In genomic region chr10:67256984-67257383, GRCh38 we compare ENCODE assay signal across 23 cellular contexts.
DNase-seq lines count a peak whose midpoint lies in the region; ATAC-seq and TF ChIP-seq lines count a peak whose summit lies in the region.
"Had no signal": no experiment of that assay in that cellular context is flagged by ENCODE, and none has a peak within 500 bp of the region (broad histone marks: within the 10 kb centered on the region; RNA-seq: fewer than 3 reads in every experiment).

No MANE protein-coding gene starts in this region.

- no peaks in the 10 kb centered on the region for H3K36me3 Mint-ChIP-seq in osteocyte (ENCODE audit: unreplicated experiment)

- TF ChIP-seq POLR2A in spleen (IDR thresholded peaks at IDR 0.05) = no peak

- DNase-seq in NCI-H146 (lab: John Stamatoyannopoulos, UW) (peak; percentile 88), Panc1 (ENCODE audit: low read depth, low spot score) (no peak), fibroblast of pulmonary artery (ENCODE audit: low read depth) (peak; percentile 9), osteocyte (ENCODE audit: extremely low spot score, unreplicated experiment) (no peak), NCI-H1694 (lab: John Stamatoyannopoulos, UW) (no peak), spleen (no peak), C1 segment of cervical spinal cord (lab: John Stamatoyannopoulos, UW) (no peak)
- DNase-seq: activated naive CD4-positive, alpha-beta T cell treated with Interleukin-2 at 50 U/mL for 16 hours; activated T-cell treated with anti-CD3 and anti-CD28 coated beads, Interleukin-2, amount 50 U/mL, for 4 hours; anterior cingulate cortex; CD4-positive, alpha-beta T cell; DMS153; effector memory CD4-positive, alpha-beta T cell; esophagus squamous epithelium; H9; left ventricle myocardium superior; NCI-H1105; stimulated activated CD4-positive, alpha-beta T cell treated with anti-CD3 and anti-CD28 coated beads, Interleukin-4, amount 100 ng/mL, for 4 hours; stimulated activated naive CD8-positive, alpha-beta T cell treated with anti-CD3 and anti-CD28 coated beads, Interleukin-15, amount 100 ng/mL, for 72 hours; T1000 had no signal

- no peak overlapping the region for H3K4me3 ChIP-seq in Panc1 (ENCODE audit: low read depth in 2 of 2, low read length in 2 of 2)
- no peak overlapping the region for H3K4me3 ChIP-seq in fibroblast of pulmonary artery (replicated peaks; ENCODE audit: low read depth, low read length)
- no peak overlapping the region for H3K4me3 ChIP-seq in spleen
- H3K4me3 ChIP-seq: esophagus squamous epithelium, tibial nerve had no signal

- WGBS in spleen, 5 donors = 47 to 75% (median 69%) methylated on average over 2 of the region's 2 CpGs

- no peak overlapping the region for H3K4me3 Mint-ChIP-seq in osteocyte (ENCODE audit: unreplicated experiment)
- H3K4me3 Mint-ChIP-seq: activated T-cell treated with anti-CD3 and anti-CD28 coated beads, Interleukin-2, amount 50 U/mL, for 4 hours; CD4-positive, alpha-beta T cell; H9; stimulated activated naive CD8-positive, alpha-beta T cell treated with anti-CD3 and anti-CD28 coated beads, Interleukin-15, amount 100 ng/mL, for 72 hours had no signal

- H3K4me1 ChIP-seq in Panc1 (ENCODE audit: control insufficient read depth, insufficient read depth, low read length) (peaks cover 12% of the 10 kb centered on the region; the same call in 1 of the 2 replicates), spleen (no peaks in the 10 kb centered on the region)
- H3K4me1 ChIP-seq: esophagus squamous epithelium, tibial nerve had no signal

- H3K4me1 Mint-ChIP-seq in osteocyte (ENCODE audit: unreplicated experiment) = peaks cover 12% of the 10 kb centered on the region
- H3K4me1 Mint-ChIP-seq: stimulated activated naive CD8-positive, alpha-beta T cell treated with anti-CD3 and anti-CD28 coated beads, Interleukin-15, amount 100 ng/mL, for 72 hours had no signal

- H3K27ac ChIP-seq in Panc1 (ENCODE audit: low read length) = no peak overlapping the region; the same call in 1 of the 2 replicates
- H3K27ac ChIP-seq in spleen = no peak overlapping the region
- H3K27ac ChIP-seq: esophagus squamous epithelium, RWPE1, tibial nerve had no signal

- ATAC-seq in Panc1 = peak; percentile 56; the same call in 1 of the 2 replicates
- ATAC-seq: activated T-cell treated with anti-CD3 and anti-CD28 coated beads, Interleukin-2, amount 50 U/mL, for 4 hours; left ventricle myocardium superior; SK-N-SH treated with all-trans-retinoic acid at 6 μM for 48 hours; stimulated activated naive CD8-positive, alpha-beta T cell treated with anti-CD3 and anti-CD28 coated beads, Interleukin-15, amount 100 ng/mL, for 72 hours had no signal

- H3K9me3 ChIP-seq in Panc1 (ENCODE audit: control insufficient read depth, insufficient read depth, low read depth, low read length) (no peaks in the 10 kb centered on the region), spleen (no peaks in the 10 kb centered on the region)
- H3K9me3 ChIP-seq: esophagus squamous epithelium, tibial nerve had no signal

- no TSS peak for BruUV-seq in Panc1 (replicated peaks; lab: Mats Ljungman, UMichigan)

- no peak for TF ChIP-seq CTCF in Panc1 (IDR thresholded peaks at IDR 0.05)
- TF ChIP-seq CTCF in fibroblast of pulmonary artery (IDR thresholded peaks at IDR 0.05; ENCODE audit: low read length, missing control alignments) = no peak
- TF ChIP-seq CTCF in osteocyte (IDR thresholded peaks at IDR 0.05) = no peak
- TF ChIP-seq CTCF in spleen (IDR thresholded peaks at IDR 0.05 in 8 of 11, conservative IDR thresholded peaks at IDR 0.05 in 3 of 11) = no peak

- CTCF ChIA-PET in Panc1 (lab: Charles Lee) = no interaction called here

- intact Hi-C loops in Panc1 (cut with micrococcal nuclease; ENCODE audit: unreplicated experiment) (no loop called here), spleen (cut with DNase I; ENCODE audit: low total_unique reads) (no loop called here)

- POLR2A ChIA-PET in Panc1 (lab: Charles Lee) = no interaction called here

- H3K27me3 ChIP-seq in Panc1 (ENCODE audit: control insufficient read depth, insufficient read depth, low read length) (no peaks in the 10 kb centered on the region), spleen (replicated peaks in 1 of 7) (no peaks in the 10 kb centered on the region)
- H3K27me3 ChIP-seq: esophagus squamous epithelium, tibial nerve had no signal

- H3K9me3 Mint-ChIP-seq in osteocyte (ENCODE audit: unreplicated experiment) = no peaks in the 10 kb centered on the region
- H3K9me3 Mint-ChIP-seq: activated T-cell treated with anti-CD3 and anti-CD28 coated beads, Interleukin-2, amount 50 U/mL, for 4 hours; CD4-positive, alpha-beta T cell; H9; stimulated activated naive CD8-positive, alpha-beta T cell treated with anti-CD3 and anti-CD28 coated beads, Interleukin-15, amount 100 ng/mL, for 72 hours had no signal

- H3K27me3 Mint-ChIP-seq in osteocyte (ENCODE audit: unreplicated experiment) = no peaks in the 10 kb centered on the region
- H3K27me3 Mint-ChIP-seq: stimulated activated naive CD8-positive, alpha-beta T cell treated with anti-CD3 and anti-CD28 coated beads, Interleukin-15, amount 100 ng/mL, for 72 hours had no signal

- H3K36me3 ChIP-seq in Panc1 (ENCODE audit: control insufficient read depth, insufficient read depth, low read length) (no peaks in the 10 kb centered on the region), spleen (no peaks in the 10 kb centered on the region)
- H3K36me3 ChIP-seq: esophagus squamous epithelium, tibial nerve had no signal

- H3K27ac Mint-ChIP-seq in osteocyte (ENCODE audit: unreplicated experiment) = peak overlapping the region; percentile 1
- H3K27ac Mint-ChIP-seq: CD4-positive, alpha-beta T cell; stimulated activated naive CD8-positive, alpha-beta T cell treated with anti-CD3 and anti-CD28 coated beads, Interleukin-15, amount 100 ng/mL, for 72 hours had no signal

- in situ Hi-C loops in Panc1 (cut with HindIII; ENCODE audit: low pct_unique_long_range_greater_than_20kb, low sequenced_read_pairs) = no loop called here

Comparison
In these comparisons a context has a peak if more than half of its experiments do, and no peak if none do; other contexts are left out.
1. DNase-seq: peak in NCI-H146 (single experiment) and fibroblast of pulmonary artery (single experiment); none in Panc1 (single experiment), osteocyte (single experiment), NCI-H1694 (single experiment), spleen (single experiment) and C1 segment of cervical spinal cord (0 of 14).